28 cellular contexts compared by ENCODE assay signal in the genomic region with DNA sequence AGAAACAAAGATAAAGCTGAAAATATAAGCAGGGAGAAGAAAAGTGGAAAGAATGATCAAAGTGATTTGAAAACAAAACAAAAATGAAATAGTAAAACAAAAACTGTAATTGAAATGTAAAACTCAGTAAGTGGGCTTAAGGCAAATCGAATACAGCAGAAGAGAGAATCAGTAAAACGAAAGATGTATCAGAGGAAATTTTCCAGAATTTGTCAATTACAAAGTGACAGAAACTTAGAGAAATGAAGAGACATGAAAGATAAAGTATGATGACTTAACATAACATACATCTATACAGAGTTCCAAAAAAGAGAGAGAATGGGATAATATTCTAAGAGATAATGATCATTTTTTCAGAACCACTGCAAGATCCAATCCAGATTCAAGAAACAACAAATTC.
"Had no signal": no experiment of that assay in that cellular context is flagged by ENCODE, and none has a peak within 500 bp of the region (broad histone marks: within the 10 kb centered on the region; RNA-seq: fewer than 3 reads in every experiment).

No MANE protein-coding gene starts in this region.

- H3K4me3 ChIP-seq: pancreas, prostate gland, right atrium auricular region, right lobe of liver, sigmoid colon, stomach, thoracic aorta, thyroid gland, tibial nerve, upper lobe of left lung, vagina had no signal

- H3K9me3 ChIP-seq: neutrophil, pancreas, prostate gland, right lobe of liver, sigmoid colon, stomach, thoracic aorta, thyroid gland, upper lobe of left lung, vagina had no signal

- H3K36me3 ChIP-seq: prostate gland had no signal

- FAIRE-seq: pancreas, small intestine, urothelium cell line had no signal

- H3K27ac ChIP-seq: neutrophil, pancreas, prostate gland, right atrium auricular region, right lobe of liver, sigmoid colon, stomach, thoracic aorta, thyroid gland, tibial nerve, upper lobe of left lung, vagina had no signal

- H3K36me3 Mint-ChIP-seq: natural killer cell; stimulated activated effector memory CD8-positive, alpha-beta T cell treated with anti-CD3 and anti-CD28 coated beads, Interleukin-12 subunit alpha, Interleukin-12 subunit beta, amount 100 ng/mL, for 72 hours had no signal

- H3K27me3 Mint-ChIP-seq: stimulated activated naive B cell treated with anti-CD40 and anti-IgM and Interleukin-4, amounts not matched to agents 10 μg/mL and 1 μg/mL and 100 μg/mL, for 72 hours; stimulated activated naive CD8-positive, alpha-beta T cell treated with anti-CD3 and anti-CD28 coated beads, Interleukin-15, Interleukin-2, amounts not matched to agents 100 ng/mL and 50 ng/mL, for 24 hours had no signal

- H3K9me3 Mint-ChIP-seq: natural killer cell; neural crest cell; stimulated activated effector memory CD8-positive, alpha-beta T cell treated with anti-CD3 and anti-CD28 coated beads, Interleukin-12 subunit alpha, Interleukin-12 subunit beta, amount 100 ng/mL, for 72 hours; stimulated activated naive B cell treated with anti-CD40 and anti-IgM and Interleukin-4, amounts not matched to agents 10 μg/mL and 1 μg/mL and 100 μg/mL, for 72 hours; stimulated activated naive CD8-positive, alpha-beta T cell treated with anti-CD3 and anti-CD28 coated beads, Interleukin-15, Interleukin-2, amounts not matched to agents 100 ng/mL and 50 ng/mL, for 24 hours had no signal

- H3K4me3 Mint-ChIP-seq: natural killer cell; nephron; neural crest cell; stimulated activated effector memory CD8-positive, alpha-beta T cell treated with anti-CD3 and anti-CD28 coated beads, Interleukin-12 subunit alpha, Interleukin-12 subunit beta, amount 100 ng/mL, for 72 hours; stimulated activated naive B cell treated with anti-CD40 and anti-IgM and Interleukin-4, amounts not matched to agents 10 μg/mL and 1 μg/mL and 100 μg/mL, for 72 hours; stimulated activated naive CD8-positive, alpha-beta T cell treated with anti-CD3 and anti-CD28 coated beads, Interleukin-15, Interleukin-2, amounts not matched to agents 100 ng/mL and 50 ng/mL, for 24 hours had no signal

- H3K27me3 ChIP-seq: neutrophil, pancreas, right atrium auricular region, right lobe of liver, sigmoid colon, stomach, thyroid gland, tibial nerve, upper lobe of left lung, vagina had no signal

- H3K4me1 Mint-ChIP-seq: nephron had no signal

- H3K27ac Mint-ChIP-seq: natural killer cell; nephron; stimulated activated effector memory CD8-positive, alpha-beta T cell treated with anti-CD3 and anti-CD28 coated beads, Interleukin-12 subunit alpha, Interleukin-12 subunit beta, amount 100 ng/mL, for 72 hours; stimulated activated naive CD8-positive, alpha-beta T cell treated with anti-CD3 and anti-CD28 coated beads, Interleukin-15, Interleukin-2, amounts not matched to agents 100 ng/mL and 50 ng/mL, for 24 hours had no signal

- ATAC-seq: natural killer cell; pancreas; right lobe of liver; stimulated activated effector memory CD8-positive, alpha-beta T cell treated with anti-CD3 and anti-CD28 coated beads, Interleukin-12 subunit alpha, Interleukin-12 subunit beta, amount 100 ng/mL, for 72 hours; stimulated activated naive B cell treated with anti-CD40 and anti-IgM and Interleukin-4, amounts not matched to agents 10 μg/mL and 1 μg/mL and 100 μg/mL, for 72 hours had no signal

- DNase-seq: natural killer cell; nucleus accumbens; pancreas; retina; right lobe of liver; sigmoid colon; small intestine; stimulated activated CD4-positive, alpha-beta T cell treated with anti-CD3 and anti-CD28 coated beads, Interleukin-15, amount 100 ng/mL, for 24 hours; stimulated activated CD4-positive, alpha-beta T cell treated with anti-CD3 and anti-CD28 coated beads, Interleukin-2, amount 100 ng/mL, for 24 hours; stimulated activated CD4-positive, alpha-beta T cell treated with anti-CD3 and anti-CD28 coated beads, Interleukin-2, amount 100 ng/mL, for 48 hours; stimulated activated CD4-positive, alpha-beta T cell treated with anti-CD3 and anti-CD28 coated beads, Interleukin-4, amount 100 ng/mL, for 24 hours; stimulated activated naive B cell treated with anti-CD40 and anti-IgM and Interleukin-4, amounts not matched to agents 10 μg/mL and 1 μg/mL and 100 μg/mL, for 72 hours; stimulated activated naive CD4-positive, alpha-beta T cell treated with Interleukin-2 at 50 U/mL for 16 hours; stomach; thyroid gland; trophoblast cell; upper lobe of left lung had no signal

- H3K4me1 ChIP-seq: prostate gland had no signal
